Comparison of ENCODE assay signal across 30 cellular contexts in the genomic region with DNA sequence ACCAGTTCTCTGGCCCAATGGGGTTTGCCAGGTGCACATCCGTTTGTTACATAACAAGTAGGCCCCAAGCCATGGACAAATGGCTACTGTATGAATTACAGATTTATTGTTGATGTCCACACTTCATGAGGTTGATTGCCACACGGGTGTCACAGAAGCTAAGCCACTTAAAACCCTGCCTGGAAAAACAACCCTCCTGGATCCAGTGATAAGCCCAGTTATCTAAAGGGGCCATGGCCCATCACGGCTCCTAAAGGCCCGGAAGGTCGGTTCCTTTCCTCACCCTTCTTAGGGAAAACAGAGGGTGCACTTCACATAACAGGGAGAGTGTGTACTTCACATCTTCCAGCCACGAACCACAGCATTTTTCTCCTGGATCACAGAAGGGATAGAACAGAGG. TPM values are rescaled to one million over a fixed set of nuclear protein-coding genes. Genes with fewer than 3 reads are reported as not detected.
"Had no signal": no experiment of that assay in that cellular context is flagged by ENCODE, and none has a peak within 500 bp of the region (broad histone marks: within the 10 kb centered on the region; RNA-seq: fewer than 3 reads in every experiment).

No MANE protein-coding gene starts in this region.

- DNase-seq: activated CD4-positive, alpha-beta T cell treated with anti-CD3 and anti-CD28 coated beads for 36 hours; activated CD4-positive, alpha-beta T cell treated with anti-CD3 and anti-CD28 coated beads, Interleukin-2, amount 10 ng/mL, durations not matched to agents 7 days and 5 days; activated CD4-positive, alpha-beta T cell treated with anti-CD3 and anti-CD28 coated beads, Interleukin-2, amount 50 U/mL, for 48 hours; activated CD8-positive, alpha-beta memory T cell treated with anti-CD3 and anti-CD28 coated beads for 24 hours; activated CD8-positive, alpha-beta memory T cell treated with anti-CD3 and anti-CD28 coated beads, Interleukin-2, amount 10 ng/mL, durations not matched to agents 7 days and 5 days; activated CD8-positive, alpha-beta memory T cell treated with anti-CD3 and anti-CD28 coated beads, Interleukin-2, amount 50 U/mL, for 48 hours; activated effector memory CD4-positive, alpha-beta T cell treated with anti-CD3 and anti-CD28 coated beads, Interleukin-2, amount 50 U/mL, for 16 hours; activated naive CD4-positive, alpha-beta T cell; activated naive CD4-positive, alpha-beta T cell treated with anti-CD3 and anti-CD28 coated beads, Interleukin-2, amount 50 U/mL, for 16 hours; activated naive CD8-positive, alpha-beta T cell treated with anti-CD3 and anti-CD28 coated beads for 36 hours; activated T-cell treated with anti-CD3 and anti-CD28 coated beads, Interleukin-2, amount 50 U/mL, for 48 hours; amniotic stem cell; aorta; brain microvascular endothelial cell; NCI-H1092 treated with DMSO at 0.1 percent for 48 hours; NCI-H1417 treated with DMSO at 0.1 percent for 48 hours; NCI-H187 treated with DMSO at 0.1 percent for 48 hours; NCI-H2081; NCI-H226; NCI-H446 treated with DMSO at 0.1 percent for 48 hours; NCI-H524 treated with DMSO at 0.1 percent for 48 hours; SHP77 treated with DMSO at 0.1 percent for 48 hours; SK-N-SH had no signal

- H3K27ac ChIP-seq: brain microvascular endothelial cell, KMS-11, SJSA1 had no signal

- H3K9me3 ChIP-seq: SJSA1, SK-N-SH had no signal

- H3K36me3 ChIP-seq: brain microvascular endothelial cell, SJSA1 had no signal

- H3K4me2 ChIP-seq: KMS-11, SK-N-SH had no signal

- H3K4me3 ChIP-seq: SJSA1 had no signal

- ATAC-seq: activated CD4-positive, alpha-beta T cell treated with anti-CD3 and anti-CD28 coated beads for 36 hours; activated CD4-positive, CD25-positive, alpha-beta regulatory T cell treated with anti-CD3 and anti-CD28 coated beads, Interleukin-2, amount 50 U/mL, for 24 hours; activated CD8-positive, alpha-beta memory T cell treated with anti-CD3 and anti-CD28 coated beads, Interleukin-2, amount 10 ng/mL, durations not matched to agents 7 days and 5 days; Panc1; WTC11 had no signal

- H3K9ac ChIP-seq: KMS-11, SK-N-SH had no signal

- H3K27me3 ChIP-seq: brain microvascular endothelial cell, SJSA1 had no signal

RNA-seq across cellular contexts. Expression of gene TMEM272, which starts 4.1 kb away (rescaled TPM):
- total RNA-seq: M059J, RPMI7951, WTC11 had no signal
- polyA plus RNA-seq: SK-N-SH had no signal

RNA-seq across cellular contexts. Expression of gene CCDC70, which starts 20.9 kb away (rescaled TPM):
- total RNA-seq: activated CD4-positive, alpha-beta T cell treated with anti-CD3 and anti-CD28 coated beads for 36 hours; activated CD4-positive, alpha-beta T cell treated with anti-CD3 and anti-CD28 coated beads, Interleukin-2, amount 10 ng/mL, durations not matched to agents 7 days and 5 days; activated CD8-positive, alpha-beta memory T cell treated with anti-CD3 and anti-CD28 coated beads, Interleukin-2, amount 10 ng/mL, durations not matched to agents 7 days and 5 days; aorta; RPMI7951; WTC11 had no signal
- polyA plus RNA-seq: aorta, SK-N-SH had no signal
